Comparison of ENCODE assay signal across 8 cellular contexts in genomic region chr4:110475881-110476818, GRCh38. TPM values are rescaled to one million over a fixed set of nuclear protein-coding genes. Genes with fewer than 3 reads are reported as not detected.
DNase-seq lines count a peak whose midpoint lies in the region; ATAC-seq, FAIRE-seq and TF ChIP-seq lines count a peak whose summit lies in the region.

A gene with protein sequence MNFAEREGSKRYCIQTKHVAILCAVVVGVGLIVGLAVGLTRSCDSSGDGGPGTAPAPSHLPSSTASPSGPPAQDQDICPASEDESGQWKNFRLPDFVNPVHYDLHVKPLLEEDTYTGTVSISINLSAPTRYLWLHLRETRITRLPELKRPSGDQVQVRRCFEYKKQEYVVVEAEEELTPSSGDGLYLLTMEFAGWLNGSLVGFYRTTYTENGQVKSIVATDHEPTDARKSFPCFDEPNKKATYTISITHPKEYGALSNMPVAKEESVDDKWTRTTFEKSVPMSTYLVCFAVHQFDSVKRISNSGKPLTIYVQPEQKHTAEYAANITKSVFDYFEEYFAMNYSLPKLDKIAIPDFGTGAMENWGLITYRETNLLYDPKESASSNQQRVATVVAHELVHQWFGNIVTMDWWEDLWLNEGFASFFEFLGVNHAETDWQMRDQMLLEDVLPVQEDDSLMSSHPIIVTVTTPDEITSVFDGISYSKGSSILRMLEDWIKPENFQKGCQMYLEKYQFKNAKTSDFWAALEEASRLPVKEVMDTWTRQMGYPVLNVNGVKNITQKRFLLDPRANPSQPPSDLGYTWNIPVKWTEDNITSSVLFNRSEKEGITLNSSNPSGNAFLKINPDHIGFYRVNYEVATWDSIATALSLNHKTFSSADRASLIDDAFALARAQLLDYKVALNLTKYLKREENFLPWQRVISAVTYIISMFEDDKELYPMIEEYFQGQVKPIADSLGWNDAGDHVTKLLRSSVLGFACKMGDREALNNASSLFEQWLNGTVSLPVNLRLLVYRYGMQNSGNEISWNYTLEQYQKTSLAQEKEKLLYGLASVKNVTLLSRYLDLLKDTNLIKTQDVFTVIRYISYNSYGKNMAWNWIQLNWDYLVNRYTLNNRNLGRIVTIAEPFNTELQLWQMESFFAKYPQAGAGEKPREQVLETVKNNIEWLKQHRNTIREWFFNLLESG (plus strand): TSS chr4:110476155. CDS start chr4:110476415, 260 bp downstream.

- H2BK5ac ChIP-seq in H1 (ENCODE audit: low read depth, low read length), result no peak within 1 kb of the TSS

- no peak within 1 kb of the TSS for H4K5ac ChIP-seq in H1 (ENCODE audit: insufficient read length, low read depth, low read length)

- TF ChIP-seq RAD21 in H1 (IDR thresholded peaks at IDR 0.05 in 1 of 2, conservative IDR thresholded peaks at IDR 0.05 in 1 of 2; ENCODE audit: low read depth in 2 of 2, low read length in 2 of 2), result no peak

- no peaks in the 10 kb centered on the region for H3K9me3 Mint-ChIP-seq in activated CD8-positive, alpha-beta T cell treated with anti-CD3 and anti-CD28 coated beads for 36 hours

- H2AFZ ChIP-seq in H1 (ENCODE audit: low read length) (peak within 1 kb of the TSS; percentile 85), PC-9 (no peak within 1 kb of the TSS)

- peak within 1 kb of the TSS; percentile 52 for H2BK12ac ChIP-seq in H1 (ENCODE audit: low read depth, low read length)

- H3K9me3 ChIP-seq in H1 (ENCODE audit: insufficient read depth in 2 of 2, low read depth in 1 of 2, low read length in 1 of 2), result no peaks in the 10 kb centered on the region
- no peaks in the 10 kb centered on the region for H3K9me3 ChIP-seq in small intestine (ENCODE audit: control insufficient read depth, low read depth)
- no peaks in the 10 kb centered on the region for H3K9me3 ChIP-seq in PC-9 (ENCODE audit: insufficient read depth, low read depth)

- peak within 1 kb of the TSS; percentile 68 for H4K8ac ChIP-seq in H1 (ENCODE audit: extremely low read depth, insufficient read depth, low read length)

- no peak within 1 kb of the TSS for H3K27ac Mint-ChIP-seq in activated CD8-positive, alpha-beta T cell treated with anti-CD3 and anti-CD28 coated beads for 36 hours

- H3K4me3 ChIP-seq in H1 (ENCODE audit: extremely low read depth in 1 of 4, insufficient read depth in 2 of 4, low read depth in 3 of 4, low read length in 4 of 4), result no peak within 1 kb of the TSS
- peak within 1 kb of the TSS in 1 of 2 donors; percentile 74 for H3K4me3 ChIP-seq in small intestine (ENCODE audit: low read depth in 1 of 2, low read length in 2 of 2)
- no peak within 1 kb of the TSS for H3K4me3 ChIP-seq in PC-9

- no peak within 1 kb of the TSS for H2BK15ac ChIP-seq in H1 (ENCODE audit: low read length)

- H3K79me2 ChIP-seq in H1 (ENCODE audit: control insufficient read depth in 1 of 2, insufficient read depth in 2 of 2, low read length in 2 of 2), result no peaks in the 10 kb centered on the region
- H3K79me2 ChIP-seq in PC-9 (ENCODE audit: low read depth), result no peaks in the 10 kb centered on the region

- H3K36me3 ChIP-seq in H1 (ENCODE audit: control insufficient read depth in 2 of 4, insufficient read depth in 4 of 4, low read length in 3 of 4) (no peaks in the 10 kb centered on the region), small intestine (ENCODE audit: control insufficient read depth in 2 of 2, insufficient read depth in 2 of 2, low read length in 2 of 2) (no peaks in the 10 kb centered on the region), PC-9 (ENCODE audit: low read depth) (no peaks in the 10 kb centered on the region)

- peaks cover 0 to 6% (median 5%) of the 10 kb centered on the region in 4 experiments; a peak in 6 of 7 replicates for H3K4me1 ChIP-seq in H1 (replicated peaks in 1 of 4; ENCODE audit: control insufficient read depth in 3 of 4, insufficient read depth in 4 of 4, low read length in 3 of 4)
- H3K4me1 ChIP-seq in small intestine (ENCODE audit: control insufficient read depth in 2 of 2, insufficient read depth in 1 of 2, low read depth in 1 of 2, low read length in 1 of 2), result peaks cover 0 to 3% of the 10 kb centered on the region in 2 donors
- H3K4me1 ChIP-seq in PC-9 (replicated peaks; ENCODE audit: insufficient read depth), result no peaks in the 10 kb centered on the region

- no peak for TF ChIP-seq POLR2A in H1 (IDR thresholded peaks at IDR 0.05; ENCODE audit: control extremely low read depth in 1 of 2, low read depth in 2 of 2, low read length in 2 of 2)

- H3K14ac ChIP-seq in H1 (ENCODE audit: insufficient read length), result no peak within 1 kb of the TSS

- H4K91ac ChIP-seq in H1 (replicated peaks; ENCODE audit: insufficient read length, low read length), result no peak within 1 kb of the TSS

- H3K23ac ChIP-seq in H1 (ENCODE audit: insufficient read length), result no peak within 1 kb of the TSS

- peaks cover 0 to 1% (median 0%) of the 10 kb centered on the region in 4 experiments; a peak in 1 of 7 replicates for H3K27me3 ChIP-seq in H1 (replicated peaks in 1 of 4; ENCODE audit: control insufficient read depth in 3 of 4, extremely low read depth in 1 of 4, insufficient read depth in 3 of 4, low read length in 3 of 4)
- no peaks in the 10 kb centered on the region for H3K27me3 ChIP-seq in small intestine (ENCODE audit: control insufficient read depth in 2 of 2, insufficient read depth in 2 of 2, low read length in 2 of 2)
- H3K27me3 ChIP-seq in PC-9 (ENCODE audit: insufficient read depth, low read depth), result no peaks in the 10 kb centered on the region

- POLR2A ChIA-PET in H1 (lab: Charles Lee; ENCODE audit: partially characterized antibody) (no interaction called here), PC-9 (lab: Charles Lee; ENCODE audit: unreplicated experiment) (no interaction called here)
- POLR2A ChIA-PET in activated CD8-positive, alpha-beta T cell treated with anti-CD3 and anti-CD28 coated beads for 36 hours (lab: Charles Lee), result no interaction called here

- no peak within 1 kb of the TSS for H3K4me3 Mint-ChIP-seq in activated CD8-positive, alpha-beta T cell treated with anti-CD3 and anti-CD28 coated beads for 36 hours

- peaks cover 6% of the 10 kb centered on the region for H3K27me3 Mint-ChIP-seq in activated CD8-positive, alpha-beta T cell treated with anti-CD3 and anti-CD28 coated beads for 36 hours

- peak; percentile 86 for ATAC-seq in left lobe of liver
- ATAC-seq in activated CD8-positive, alpha-beta T cell treated with anti-CD3 and anti-CD28 coated beads for 36 hours, result no peak

- 72% methylated on average over 39 of the region's 39 CpGs; no CpG with 5 or more reads in 1 of the 2 experiments for WGBS in H1 (ENCODE audit: extremely low coverage in 1 of 2, insufficient coverage in 1 of 2, insufficient read length in 1 of 2, insufficient replicate concordance in 2 of 2, low coverage in 1 of 2, low lambda C conversion rate in 2 of 2, missing lambda C conversion rate in 1 of 2), 2 experiments
- WGBS in small intestine, 3 donors, result 13 to 48% (median 27%) methylated on average over 39 of the region's 39 CpGs

- CTCF ChIA-PET in H1 (lab: Charles Lee; ENCODE audit: partially characterized antibody), result interaction anchor here (0.6 to 2.6 kb wide), 10 partner anchors 11 to 132 kb away, joined by 3 to 10 read pairs (median 4); no protein-coding TSS in a partner anchor
- CTCF ChIA-PET in activated CD8-positive, alpha-beta T cell treated with anti-CD3 and anti-CD28 coated beads for 36 hours (lab: Charles Lee), result interaction anchor here (0.8 kb wide), 1 partner anchor 161 kb away, joined by 3 read pairs; no protein-coding TSS in a partner anchor
- CTCF ChIA-PET in PC-9 (lab: Charles Lee), result no interaction called here

- H3K9ac ChIP-seq in H1 (replicated peaks in 1 of 4; ENCODE audit: extremely low read depth in 1 of 4, low read depth in 3 of 4, low read length in 3 of 4), result no peak within 1 kb of the TSS

- no peaks in the 10 kb centered on the region for H3K4me1 Mint-ChIP-seq in activated CD8-positive, alpha-beta T cell treated with anti-CD3 and anti-CD28 coated beads for 36 hours (ENCODE audit: low read depth)

- peak within 1 kb of the TSS; percentile 13; the same call in 1 of the 2 replicates for H3K18ac ChIP-seq in H1 (ENCODE audit: extremely low read depth, low read length)

- no peak within 1 kb of the TSS; the same call in 1 of the 2 replicates for H2AK5ac ChIP-seq in H1 (ENCODE audit: low read depth, low read length)

- no peak for TF ChIP-seq EP300 in H1 (IDR thresholded peaks at IDR 0.05; ENCODE audit: borderline replicate concordance in 1 of 2, low read depth in 2 of 2, low read length in 2 of 2)

- H4K20me1 ChIP-seq in H1 (replicated peaks in 1 of 2; ENCODE audit: control insufficient read depth in 1 of 2, insufficient read depth in 2 of 2, low read length in 2 of 2) (no peaks in the 10 kb centered on the region), PC-9 (ENCODE audit: insufficient read depth) (no peaks in the 10 kb centered on the region)

- no peak within 1 kb of the TSS for H3K56ac ChIP-seq in H1 (replicated peaks; ENCODE audit: insufficient read length, low read depth, low read length)

- no peak within 1 kb of the TSS for H2BK120ac ChIP-seq in H1 (replicated peaks; ENCODE audit: low read depth, low read length)

- TF ChIP-seq CTCF in H1 (IDR thresholded peaks at IDR 0.05; ENCODE audit: control extremely low read depth in 1 of 3, insufficient read depth in 1 of 3, low read depth in 1 of 3, low read length in 3 of 3) (no peak), PC-9 (conservative IDR thresholded peaks at IDR 0.05) (no peak)
- no peak for TF ChIP-seq CTCF in activated CD8-positive, alpha-beta T cell treated with anti-CD3 and anti-CD28 coated beads for 36 hours (IDR thresholded peaks at IDR 0.05)

- no peak within 1 kb of the TSS for H3K4ac ChIP-seq in H1 (replicated peaks; ENCODE audit: insufficient read length, low read depth, low read length)

- H3K27ac ChIP-seq in H1 (ENCODE audit: low read depth, low read length) (no peak within 1 kb of the TSS), small intestine (ENCODE audit: low read depth in 1 of 2, low read length in 1 of 2) (peak within 1 kb of the TSS; percentile 45 to 84), PC-9 (no peak within 1 kb of the TSS)

- no peaks in the 10 kb centered on the region for H3K79me1 ChIP-seq in H1 (ENCODE audit: low read depth, low read length)

- intact Hi-C loops in activated CD8-positive, alpha-beta T cell treated with anti-CD3 and anti-CD28 coated beads for 36 hours (cut with micrococcal nuclease), result no loop called here
- intact Hi-C loops in PC-9 (cut with micrococcal nuclease; ENCODE audit: unreplicated experiment), result no loop called here

- H3F3A ChIP-seq in PC-9 (ENCODE audit: insufficient read depth, low read depth), result no peaks in the 10 kb centered on the region

- no peaks in the 10 kb centered on the region for H3K23me2 ChIP-seq in H1 (ENCODE audit: low read depth, low read length)

- DNase-seq in HK-2 (ENCODE audit: unreplicated experiment), result peak; percentile 69
- DNase-seq in H1 (ENCODE audit: low read depth in 1 of 2, low spot score in 2 of 2), result no peak
- DNase-seq in left lobe of liver (ENCODE audit: low spot score), result peak; percentile 91
- peak; percentile 85 for DNase-seq in small intestine
- no peak for DNase-seq in DMS79 (lab: John Stamatoyannopoulos, UW)
- DNase-seq in activated CD8-positive, alpha-beta T cell treated with anti-CD3 and anti-CD28 coated beads for 36 hours, result no peak
- DNase-seq in activated CD8-positive, alpha-beta memory T cell treated with anti-CD3 and anti-CD28 coated beads for 24 hours, result no peak
- DNase-seq in PC-9, result no peak

- no peak for FAIRE-seq in H1 (lab: Jason Lieb, UNC)
- FAIRE-seq in small intestine (lab: Jason Lieb, UNC), result no peak

- peak within 1 kb of the TSS in 1 of 2 experiments; percentile 24; a peak in 1 of 4 replicates for H3K4me2 ChIP-seq in H1 (ENCODE audit: insufficient read depth in 1 of 2, low read depth in 2 of 2, low read length in 2 of 2)
- H3K4me2 ChIP-seq in PC-9, result no peak within 1 kb of the TSS

- no peaks in the 10 kb centered on the region for H3K9me2 ChIP-seq in PC-9 (ENCODE audit: insufficient read depth)

- no peaks in the 10 kb centered on the region for H3K36me3 Mint-ChIP-seq in activated CD8-positive, alpha-beta T cell treated with anti-CD3 and anti-CD28 coated beads for 36 hours (ENCODE audit: low read depth)

- H2BK20ac ChIP-seq in H1 (ENCODE audit: low read length), result no peak within 1 kb of the TSS

- BruUV-seq in PC-9 (replicated peaks; lab: Mats Ljungman, UMichigan), result no TSS peak

RNA-seq across cellular contexts. Expression of the gene that starts here (rescaled TPM):
- 0.61 and 0.63 TPM in 2 replicates for total RNA-seq in H1 (2021; fragmentation: NEBNext Ultra II Directional; extraction: Animal tissue kit (Norgen Biotek cat#: 25700))
- polyA plus RNA-seq in H1 (2011; rRNA removed), result 0.09 and 0.16 TPM in 2 replicates
- 0.12 TPM for polyA plus RNA-seq in H1 (2011; cell fraction: cytosol; rRNA removed)
- 0.13 TPM for polyA plus RNA-seq in H1 (2011; cell fraction: nucleus; rRNA removed)
- polyA plus RNA-seq in H1 (2012, experiment 1 of 2), result 0.10 to 1.1 TPM (median 0.27 TPM) in 4 replicates
- not detected for polyA plus RNA-seq in H1 (2012, experiment 2 of 2)
- 0.22 TPM for polyA plus RNA-seq in H1 (2013, experiment 1 of 2)
- 0.24 TPM for polyA plus RNA-seq in H1 (2013, experiment 2 of 2)
- 0.63 and 1.1 TPM in 2 replicates for polyA minus RNA-seq in H1 (2011; rRNA and poly(A)+ RNA removed)
- polyA minus RNA-seq in H1 (2011; cell fraction: cytosol; rRNA and poly(A)+ RNA removed), result not detected
- polyA minus RNA-seq in H1 (2011; cell fraction: nucleus; rRNA and poly(A)+ RNA removed), result 1.3 TPM
- total RNA-seq in left lobe of liver, result 18.9 TPM
- polyA plus RNA-seq in small intestine, result 10 to 100 TPM; 26.9 to 52.3 (median 38.6) TPM
- total RNA-seq in activated CD8-positive, alpha-beta T cell treated with anti-CD3 and anti-CD28 coated beads for 36 hours, result under 1 TPM in 1 of 2 experiments, not detected in 1; 0.05 TPM
- total RNA-seq in PC-9 (2021), result not detected in 2 replicates

Comparison
In these comparisons a context has a peak if more than half of its experiments do, and no peak if none do; other contexts are left out.
1. RNA of the gene that starts here (total RNA-seq): 18.9 TPM in left lobe of liver (single experiment); 0.61 to 0.63 TPM in H1, not detected in PC-9 and 0.05 TPM in activated CD8-positive, alpha-beta T cell treated with anti-CD3 and anti-CD28 coated beads for 36 hours; every median in the first group is over 10 times any median in the second.
2. RNA of the gene that starts here (polyA plus RNA-seq): 26.9 to 52.3 TPM in small intestine; 0.09 to 1.1 TPM in H1; every median in the first group is over 10 times any median in the second.
3. DNase-seq: peak in HK-2 (single experiment), left lobe of liver (single experiment) and small intestine (single experiment); none in H1 (0 of 2), DMS79 (single experiment), activated CD8-positive, alpha-beta T cell treated with anti-CD3 and anti-CD28 coated beads for 36 hours (single experiment), activated CD8-positive, alpha-beta memory T cell treated with anti-CD3 and anti-CD28 coated beads for 24 hours (single experiment) and PC-9 (0 of 2).
4. H3K27ac ChIP-seq: peak in small intestine (2 of 2); none in H1 (single experiment) and PC-9 (single experiment).